In the genomic region with DNA sequence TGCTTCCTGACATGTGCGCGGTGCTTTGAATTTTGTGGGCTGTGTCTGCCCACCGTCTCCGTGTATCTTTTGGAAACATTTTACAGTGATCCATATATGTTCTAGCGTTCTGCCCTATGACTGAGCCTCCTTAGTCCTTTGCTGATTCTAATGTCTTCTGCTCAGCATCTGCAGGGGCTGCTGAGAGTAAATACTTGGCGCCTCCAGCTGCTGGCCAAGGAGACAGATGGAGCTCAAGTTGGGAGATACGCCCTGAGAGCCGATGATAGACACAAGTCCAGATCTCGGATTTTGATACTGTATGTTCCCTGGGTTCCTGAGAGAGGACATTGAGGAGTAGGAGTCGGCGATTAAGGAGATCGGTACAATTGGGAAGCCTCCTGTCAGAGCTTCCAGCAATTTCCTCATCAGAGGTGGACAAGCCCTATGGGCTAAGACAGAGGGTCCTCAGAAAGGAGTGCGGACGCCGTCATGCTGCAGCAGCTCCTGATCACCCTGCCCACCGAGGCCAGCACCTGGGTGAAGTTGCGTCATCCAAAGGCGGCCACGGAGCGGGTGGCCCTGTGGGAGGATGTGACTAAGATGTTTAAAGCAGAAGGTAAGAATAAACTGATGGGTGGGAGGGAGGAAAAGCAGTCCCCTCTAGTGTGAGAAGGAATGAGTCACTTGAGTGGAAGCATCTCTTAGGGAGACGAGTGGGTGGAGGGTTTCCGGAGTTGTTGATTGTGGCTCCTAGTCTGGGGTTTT, we compare ENCODE assay signal across 8 cellular contexts. TPM values are rescaled to one million over a fixed set of nuclear protein-coding genes. Genes with fewer than 3 reads are reported as not detected.
DNase-seq lines count a peak whose midpoint lies in the region; ATAC-seq, FAIRE-seq and TF ChIP-seq lines count a peak whose summit lies in the region.

No MANE protein-coding gene starts in this region.

- CTCF ChIA-PET in CD8-positive, alpha-beta T cell (lab: Charles Lee): interaction anchor here (1.2 to 2.3 kb wide), 2 partner anchors 12 to 13 kb away, joined by 3 to 10 read pairs; no protein-coding TSS in a partner anchor

- no peaks in the 10 kb centered on the region for H3K27me3 Mint-ChIP-seq in CD8-positive, alpha-beta T cell (ENCODE audit: low read depth)

- peaks cover 18% of the 10 kb centered on the region for H3K4me1 ChIP-seq in CD8-positive, alpha-beta T cell (ENCODE audit: insufficient read depth, low read length)
- peaks cover 0 to 6% of the 10 kb centered on the region in 2 donors for H3K4me1 ChIP-seq in kidney (ENCODE audit: control insufficient read depth in 1 of 2, insufficient read depth in 1 of 2, low read depth in 1 of 2, low read length in 2 of 2)

- TF ChIP-seq CTCF in CD8-positive, alpha-beta T cell (IDR thresholded peaks at IDR 0.05): no peak
- TF ChIP-seq CTCF in VCaP (conservative IDR thresholded peaks at IDR 0.05) (no peak), brain microvascular endothelial cell (IDR thresholded peaks at IDR 0.05; ENCODE audit: low read depth, low read length, missing control alignments) (no peak), kidney (IDR thresholded peaks at IDR 0.05; ENCODE audit: borderline replicate concordance, extremely low read depth, insufficient read depth) (no peak)

- no peak for FAIRE-seq in kidney (lab: Jason Lieb, UNC)

- peaks cover 25% of the 10 kb centered on the region for H3K4me1 Mint-ChIP-seq in CD8-positive, alpha-beta T cell (ENCODE audit: low read depth)

- H3K9me3 Mint-ChIP-seq in CD8-positive, alpha-beta T cell: peaks cover 32% of the 10 kb centered on the region

- peak overlapping the region; percentile 54 for H3K27ac ChIP-seq in CD8-positive, alpha-beta T cell (ENCODE audit: low read depth, low read length)
- peak overlapping the region; percentile 76 for H3K27ac ChIP-seq in VCaP
- peak overlapping the region; percentile 92 for H3K27ac ChIP-seq in brain microvascular endothelial cell
- peak overlapping the region in 1 of 2 donors; percentile 57 for H3K27ac ChIP-seq in kidney (ENCODE audit: low read depth in 2 of 2, low read length in 2 of 2)

- ATAC-seq in CD8-positive, alpha-beta T cell: peak; percentile 82
- ATAC-seq in GM21367 (IDR thresholded peaks at IDR 0.05; ENCODE audit: unreplicated experiment): peak; percentile 19

- peaks cover 39% of the 10 kb centered on the region for H3K36me3 Mint-ChIP-seq in CD8-positive, alpha-beta T cell

- peaks cover 11% of the 10 kb centered on the region for H3K9me3 ChIP-seq in CD8-positive, alpha-beta T cell (ENCODE audit: low read length)
- no peaks in the 10 kb centered on the region for H3K9me3 ChIP-seq in kidney (ENCODE audit: control insufficient read depth in 1 of 2, low read length in 2 of 2)

- H3K27ac Mint-ChIP-seq in CD8-positive, alpha-beta T cell: peak overlapping the region; percentile 93

- in situ Hi-C loops in brain microvascular endothelial cell (cut with HindIII; ENCODE audit: low pct_ligation_motif_present, low sequenced_read_pairs): no loop called here

- intact Hi-C loops in CD8-positive, alpha-beta T cell (cut with DNase I, micrococcal nuclease): loop anchor here (1.0 to 2.0 kb wide), 7 partner anchors 26 to 290 kb away; a partner anchor contains a TSS
- intact Hi-C loops in kidney (cut with DNase I): no loop called here

- H3K4me3 Mint-ChIP-seq in CD8-positive, alpha-beta T cell: peak overlapping the region; percentile 89

- no peaks in the 10 kb centered on the region for H3K36me3 ChIP-seq in CD8-positive, alpha-beta T cell (ENCODE audit: insufficient read depth, low read length)
- H3K36me3 ChIP-seq in brain microvascular endothelial cell (replicated peaks) (peaks cover 2% of the 10 kb centered on the region), kidney (ENCODE audit: control insufficient read depth in 1 of 2, insufficient read depth in 2 of 2, low read length in 2 of 2) (no peaks in the 10 kb centered on the region)

- DNase-seq in CD8-positive, alpha-beta T cell: peak in 6 of 7 experiments; percentile 65 to 88 (median 78)
- DNase-seq in HuH-7 (ENCODE audit: low spot score) (peak; percentile 13), brain microvascular endothelial cell (peak; percentile 86), kidney (no peak), mucosa of gallbladder (ENCODE audit: low spot score) (no peak)
- DNase-seq in stimulated activated CD4-positive, alpha-beta T cell treated with anti-CD3 and anti-CD28 coated beads, Interleukin-15, amount 100 ng/mL, for 48 hours (ENCODE audit: low read depth in 2 of 2): peak; percentile 79 to 83

- H3K4me3 ChIP-seq in CD8-positive, alpha-beta T cell (ENCODE audit: low read depth, low read length): peak overlapping the region; percentile 81
- peak overlapping the region; percentile 70 for H3K4me3 ChIP-seq in brain microvascular endothelial cell (ENCODE audit: low read depth, low read length)
- peak overlapping the region; percentile 86 to 92 for H3K4me3 ChIP-seq in kidney (ENCODE audit: low read length in 2 of 2)

- POLR2A ChIA-PET in CD8-positive, alpha-beta T cell (lab: Charles Lee): interaction anchor here (0.8 to 2.2 kb wide), 6 partner anchors 10 to 81 kb away, joined by 3 to 10 read pairs (median 4); a partner anchor contains a TSS

- H3K9ac ChIP-seq in kidney (ENCODE audit: low read length in 2 of 2): peak overlapping the region; percentile 20 to 68

- H3K27me3 ChIP-seq in CD8-positive, alpha-beta T cell (ENCODE audit: insufficient read depth, low read length): no peaks in the 10 kb centered on the region
- no peaks in the 10 kb centered on the region for H3K27me3 ChIP-seq in brain microvascular endothelial cell (replicated peaks)

RNA-seq across cellular contexts. Expression of a gene that starts 0.4 kb away (rescaled TPM):
- total RNA-seq in CD8-positive, alpha-beta T cell: 1 to 10 TPM; 3.4 to 4.2 TPM
- total RNA-seq in kidney: 2.1 TPM
- polyA plus RNA-seq in kidney (ENCODE audit: insufficient read depth, low read depth, low replicate concordance): 0.62 TPM
- 1.8 TPM for total RNA-seq in mucosa of gallbladder

RNA-seq across cellular contexts. Expression of a gene that starts 26.4 kb away (rescaled TPM):
- under 1 TPM; 0.64 to 0.92 TPM for total RNA-seq in CD8-positive, alpha-beta T cell
- 2.9 TPM for total RNA-seq in kidney
- polyA plus RNA-seq in kidney (ENCODE audit: insufficient read depth, low read depth, low replicate concordance): 2.7 TPM
- 3.3 TPM for total RNA-seq in mucosa of gallbladder

RNA-seq across cellular contexts. Expression of a gene that starts 57.9 kb away (rescaled TPM):
- total RNA-seq in CD8-positive, alpha-beta T cell: 1 to 10 TPM; 6.7 to 7.6 TPM
- total RNA-seq in kidney (9.0 TPM), mucosa of gallbladder (6.3 TPM)
- polyA plus RNA-seq in kidney (ENCODE audit: insufficient read depth, low read depth, low replicate concordance): 4.3 TPM

Comparison
In these comparisons a context has a peak if more than half of its experiments do, and no peak if none do; other contexts are left out.
1. DNase-seq: peak in CD8-positive, alpha-beta T cell (6 of 7), HuH-7 (single experiment), brain microvascular endothelial cell (single experiment) and stimulated activated CD4-positive, alpha-beta T cell treated with anti-CD3 and anti-CD28 coated beads, Interleukin-15, amount 100 ng/mL, for 48 hours (2 of 2); none in kidney (single experiment) and mucosa of gallbladder (single experiment).
2. Peak in every context shown above with its lines, with median percentiles within 50 percentile points of each other: H3K4me3 ChIP-seq.